Comparison of ENCODE assay signal across 9 cellular contexts in the genomic region with DNA sequence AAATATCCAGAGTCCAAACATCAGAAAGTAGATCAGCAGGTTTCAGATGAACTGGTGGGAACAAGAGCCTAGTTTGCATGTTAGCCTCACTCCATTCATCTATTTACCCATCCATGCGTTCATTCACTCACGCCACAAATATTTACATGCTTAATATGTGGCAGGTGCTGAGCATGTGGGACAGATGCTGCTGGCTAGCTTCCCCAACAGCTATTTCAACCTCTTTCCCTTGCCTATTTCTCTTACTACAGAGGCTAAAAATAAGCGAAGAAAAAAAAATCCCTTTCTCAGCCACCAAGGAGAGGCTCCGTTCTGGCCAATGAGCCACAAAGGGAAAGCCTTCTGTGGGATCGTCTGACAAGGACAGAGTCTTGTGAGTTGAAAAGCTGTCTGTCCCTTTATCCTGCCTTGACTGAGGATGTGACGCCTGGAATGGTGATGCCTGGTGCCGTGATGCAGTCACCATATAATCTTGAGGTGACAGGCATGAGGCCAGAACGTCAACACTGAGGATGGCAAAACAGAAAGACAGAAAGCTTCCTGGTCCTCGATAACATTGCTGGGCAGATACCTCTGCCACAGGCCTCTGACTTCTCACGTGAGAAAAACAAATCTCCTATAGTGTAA.
DNase-seq lines count a peak whose midpoint lies in the region; ATAC-seq, FAIRE-seq and TF ChIP-seq lines count a peak whose summit lies in the region.
"Had no signal": no experiment of that assay in that cellular context is flagged by ENCODE, and none has a peak within 500 bp of the region (broad histone marks: within the 10 kb centered on the region; RNA-seq: fewer than 3 reads in every experiment).

No MANE protein-coding gene starts in this region.

- POLR2A ChIA-PET in CD4-positive, alpha-beta memory T cell (lab: Charles Lee; ENCODE audit: partially characterized antibody): no interaction called here

- no peak for TF ChIP-seq POLR2A in GM12892 (IDR thresholded peaks at IDR 0.05; ENCODE audit: low read depth, low read length)

- no peaks in the 10 kb centered on the region for H3K9me3 Mint-ChIP-seq in CD4-positive, alpha-beta memory T cell
- H3K9me3 Mint-ChIP-seq: H9 had no signal

- no peak overlapping the region for H3K27ac Mint-ChIP-seq in CD4-positive, alpha-beta memory T cell

- no peak overlapping the region for H3K4me3 Mint-ChIP-seq in CD4-positive, alpha-beta memory T cell
- H3K4me3 Mint-ChIP-seq: H9 had no signal

- no peaks in the 10 kb centered on the region for H3K9me3 ChIP-seq in CD4-positive, alpha-beta memory T cell (ENCODE audit: control insufficient read depth in 1 of 2, low read length in 2 of 2)

- peak; percentile 67 for FAIRE-seq in GM12892 (lab: Jason Lieb, UNC)

- TF ChIP-seq CTCF in foreskin fibroblast (IDR thresholded peaks at IDR 0.05; ENCODE audit: low read depth, low read length): no peak

- peaks cover 0 to 4% of the 10 kb centered on the region in 2 donors for H3K36me3 Mint-ChIP-seq in CD4-positive, alpha-beta memory T cell

- H3K27me3 Mint-ChIP-seq in CD4-positive, alpha-beta memory T cell: no peaks in the 10 kb centered on the region

- no peak overlapping the region for H3K4me3 ChIP-seq in foreskin fibroblast (ENCODE audit: low read depth in 1 of 2, low read length in 2 of 2)
- no peak overlapping the region for H3K4me3 ChIP-seq in CD4-positive, alpha-beta memory T cell (ENCODE audit: low read length in 2 of 2)

- no peak for DNase-seq in GM12892 (ENCODE audit: insufficient read length)
- peak; percentile 76 for DNase-seq in LHCN-M2 (ENCODE audit: low read depth)
- peak; percentile 55 to 82 for DNase-seq in foreskin fibroblast
- no peak for DNase-seq in CD4-positive, alpha-beta memory T cell
- no peak for DNase-seq in SW 1271 (lab: John Stamatoyannopoulos, UW)
- DNase-seq in NCI-H146 treated with DMSO at 0.1 percent for 48 hours (lab: John Stamatoyannopoulos, UW; ENCODE audit: unreplicated experiment): no peak
- DNase-seq: H9 had no signal

- H3K4me1 Mint-ChIP-seq in CD4-positive, alpha-beta memory T cell: no peaks in the 10 kb centered on the region

- no peak overlapping the region for H3K27ac ChIP-seq in CD4-positive, alpha-beta memory T cell (ENCODE audit: low read depth, low read length)

- CTCF ChIA-PET in CD4-positive, alpha-beta memory T cell (lab: Charles Lee; ENCODE audit: partially characterized antibody): no interaction called here

- intact Hi-C loops in CD4-positive, alpha-beta memory T cell (cut with micrococcal nuclease): no loop called here

- ATAC-seq in GM21717 (IDR thresholded peaks at IDR 0.05; ENCODE audit: unreplicated experiment) (peak; percentile 79), SK-N-SH treated with all-trans-retinoic acid at 6 μM for 48 hours (no peak)

- no peaks in the 10 kb centered on the region for H3K27me3 ChIP-seq in CD4-positive, alpha-beta memory T cell (ENCODE audit: insufficient read depth, low read length)

- no peaks in the 10 kb centered on the region for H3K36me3 ChIP-seq in CD4-positive, alpha-beta memory T cell (ENCODE audit: insufficient read depth, low read length)

- H3K4me1 ChIP-seq in CD4-positive, alpha-beta memory T cell (ENCODE audit: insufficient read depth, low read length): no peaks in the 10 kb centered on the region

TF ChIP-seq in SK-N-SH treated with all-trans-retinoic acid at 6 μM for 48 hours, 23 proteins besides CTCF, POLR2A, EP300 and RAD21:
- TF ChIP-seq GLIS3 (CRISPR knock-in tag; IDR thresholded peaks at IDR 0.05): no peak
- TF ChIP-seq, protein P1, sequence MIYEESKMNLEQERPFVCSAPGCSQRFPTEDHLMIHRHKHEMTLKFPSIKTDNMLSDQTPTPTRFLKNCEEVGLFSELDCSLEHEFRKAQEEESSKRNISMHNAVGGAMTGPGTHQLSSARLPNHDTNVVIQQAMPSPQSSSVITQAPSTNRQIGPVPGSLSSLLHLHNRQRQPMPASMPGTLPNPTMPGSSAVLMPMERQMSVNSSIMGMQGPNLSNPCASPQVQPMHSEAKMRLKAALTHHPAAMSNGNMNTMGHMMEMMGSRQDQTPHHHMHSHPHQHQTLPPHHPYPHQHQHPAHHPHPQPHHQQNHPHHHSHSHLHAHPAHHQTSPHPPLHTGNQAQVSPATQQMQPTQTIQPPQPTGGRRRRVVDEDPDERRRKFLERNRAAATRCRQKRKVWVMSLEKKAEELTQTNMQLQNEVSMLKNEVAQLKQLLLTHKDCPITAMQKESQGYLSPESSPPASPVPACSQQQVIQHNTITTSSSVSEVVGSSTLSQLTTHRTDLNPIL (CRISPR knock-in tag; IDR thresholded peaks at IDR 0.05; ENCODE audit: low read depth): no peak
- no peak for TF ChIP-seq ZNF8 (CRISPR knock-in tag; IDR thresholded peaks at IDR 0.05)
- no peak for TF ChIP-seq TCF4 (CRISPR knock-in tag; IDR thresholded peaks at IDR 0.05; ENCODE audit: borderline replicate concordance)
- TF ChIP-seq, protein P2, sequence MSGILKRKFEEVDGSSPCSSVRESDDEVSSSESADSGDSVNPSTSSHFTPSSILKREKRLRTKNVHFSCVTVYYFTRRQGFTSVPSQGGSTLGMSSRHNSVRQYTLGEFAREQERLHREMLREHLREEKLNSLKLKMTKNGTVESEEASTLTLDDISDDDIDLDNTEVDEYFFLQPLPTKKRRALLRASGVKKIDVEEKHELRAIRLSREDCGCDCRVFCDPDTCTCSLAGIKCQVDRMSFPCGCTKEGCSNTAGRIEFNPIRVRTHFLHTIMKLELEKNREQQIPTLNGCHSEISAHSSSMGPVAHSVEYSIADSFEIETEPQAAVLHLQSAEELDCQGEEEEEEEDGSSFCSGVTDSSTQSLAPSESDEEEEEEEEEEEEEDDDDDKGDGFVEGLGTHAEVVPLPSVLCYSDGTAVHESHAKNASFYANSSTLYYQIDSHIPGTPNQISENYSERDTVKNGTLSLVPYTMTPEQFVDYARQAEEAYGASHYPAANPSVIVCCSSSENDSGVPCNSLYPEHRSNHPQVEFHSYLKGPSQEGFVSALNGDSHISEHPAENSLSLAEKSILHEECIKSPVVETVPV (CRISPR knock-in tag; IDR thresholded peaks at IDR 0.05): no peak
- TF ChIP-seq OSR1 (CRISPR knock-in tag; IDR thresholded peaks at IDR 0.05): no peak
- no peak for TF ChIP-seq ZNF565 (CRISPR knock-in tag; conservative IDR thresholded peaks at IDR 0.05; ENCODE audit: low read depth)
- no peak for TF ChIP-seq ZNF70 (CRISPR knock-in tag; IDR thresholded peaks at IDR 0.05)
- TF ChIP-seq CSDC2 (CRISPR knock-in tag; IDR thresholded peaks at IDR 0.05): no peak
- TF ChIP-seq, protein P3, sequence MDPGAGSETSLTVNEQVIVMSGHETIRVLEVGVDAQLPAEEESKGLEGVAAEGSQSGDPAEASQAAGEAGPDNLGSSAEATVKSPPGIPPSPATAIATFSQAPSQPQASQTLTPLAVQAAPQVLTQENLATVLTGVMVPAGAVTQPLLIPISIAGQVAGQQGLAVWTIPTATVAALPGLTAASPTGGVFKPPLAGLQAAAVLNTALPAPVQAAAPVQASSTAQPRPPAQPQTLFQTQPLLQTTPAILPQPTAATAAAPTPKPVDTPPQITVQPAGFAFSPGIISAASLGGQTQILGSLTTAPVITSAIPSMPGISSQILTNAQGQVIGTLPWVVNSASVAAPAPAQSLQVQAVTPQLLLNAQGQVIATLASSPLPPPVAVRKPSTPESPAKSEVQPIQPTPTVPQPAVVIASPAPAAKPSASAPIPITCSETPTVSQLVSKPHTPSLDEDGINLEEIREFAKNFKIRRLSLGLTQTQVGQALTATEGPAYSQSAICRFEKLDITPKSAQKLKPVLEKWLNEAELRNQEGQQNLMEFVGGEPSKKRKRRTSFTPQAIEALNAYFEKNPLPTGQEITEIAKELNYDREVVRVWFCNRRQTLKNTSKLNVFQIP (CRISPR knock-in tag; IDR thresholded peaks at IDR 0.05; ENCODE audit: borderline replicate concordance, low read depth): no peak
- no peak for TF ChIP-seq ESRRG (CRISPR knock-in tag; IDR thresholded peaks at IDR 0.05)

Comparison
In these comparisons a context has a peak if more than half of its experiments do, and no peak if none do; other contexts are left out.
1. DNase-seq: peak in LHCN-M2 (single experiment) and foreskin fibroblast (2 of 2); none in GM12892 (single experiment), CD4-positive, alpha-beta memory T cell (0 of 5), SW 1271 (0 of 2) and NCI-H146 treated with DMSO at 0.1 percent for 48 hours (single experiment).